In the genomic region with DNA sequence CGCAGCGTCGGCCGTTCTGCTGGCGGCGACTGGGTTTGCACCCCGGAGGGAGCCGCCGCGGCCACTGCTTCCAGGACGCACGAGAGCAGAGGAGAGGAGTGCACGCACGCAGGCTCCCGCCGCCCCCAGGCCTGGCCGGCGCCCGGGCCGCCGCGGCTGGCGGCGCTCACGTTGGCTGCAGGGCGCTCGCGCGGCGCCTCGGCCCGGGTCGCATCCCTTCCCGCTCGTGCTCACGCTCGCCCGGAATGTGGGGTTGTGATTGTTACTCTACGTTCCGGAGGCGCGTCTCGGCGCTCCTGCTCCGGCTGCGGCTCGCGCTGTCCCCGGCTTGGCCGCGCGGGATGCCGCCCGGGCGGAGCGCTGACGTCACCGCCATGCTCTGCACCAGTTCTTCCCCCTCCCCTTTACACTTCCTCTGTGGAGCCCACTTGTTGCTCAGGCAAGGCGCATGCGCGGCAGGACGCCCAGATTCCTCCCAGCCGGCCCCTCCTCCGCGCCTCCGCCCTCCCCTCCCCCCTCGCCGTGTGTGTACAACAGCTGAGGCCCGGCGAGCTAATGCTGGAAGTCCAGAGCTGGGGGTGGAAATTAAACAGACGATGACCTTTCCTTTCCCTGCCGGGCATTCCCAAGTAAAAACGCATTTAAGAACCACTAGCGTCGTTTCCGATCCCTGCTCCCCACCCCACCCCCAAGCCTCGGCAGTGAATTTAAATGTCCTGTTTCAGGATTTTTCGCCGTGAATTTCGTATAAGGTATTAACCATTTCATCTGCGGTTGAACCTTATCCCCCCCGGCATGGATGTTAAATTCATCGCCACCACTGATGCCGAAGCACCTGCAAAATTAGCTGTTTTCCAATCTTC, we compare ENCODE assay signal across 8 cellular contexts. TPM values are rescaled to one million over a fixed set of nuclear protein-coding genes. Genes with fewer than 3 reads are reported as not detected.
A peak's percentile ranks its signal among the peaks of the same experiment; 100 is the strongest.
DNase-seq lines count a peak whose midpoint lies in the region; ATAC-seq and TF ChIP-seq lines count a peak whose summit lies in the region.

TSS of gene IRF2BPL (minus strand) at position 325 of the 863 bp plus-strand sequence. CDS start 916 bp downstream, outside the sequence.

- no peaks in the 10 kb centered on the region for H3K27me3 Mint-ChIP-seq in T-helper 1 cell treated with Interleukin-12 subunit alpha and Interleukin-12 subunit beta and Interleukin-4 antibody, amounts not matched to agents 30 μg/mL and 1 μg/mL, for 36 hours (ENCODE audit: low read depth)

- H3K27ac ChIP-seq in heart left ventricle (peak within 1 kb of the TSS; percentile 98 to 100 (median 100)), upper lobe of right lung (peak within 1 kb of the TSS; percentile 99)

- peak; percentile 58 for ATAC-seq in GM18499 (IDR thresholded peaks at IDR 0.05; ENCODE audit: insufficient read depth, unreplicated experiment)
- ATAC-seq in HG02938 (IDR thresholded peaks at IDR 0.05; ENCODE audit: unreplicated experiment): peak; percentile 67
- ATAC-seq in heart left ventricle: peak; percentile 65 to 83 (median 79)
- ATAC-seq in upper lobe of right lung: peak; percentile 74

- peaks cover 18 to 73% (median 56%) of the 10 kb centered on the region in 12 donors for H3K4me1 ChIP-seq in heart left ventricle
- peaks cover 65% of the 10 kb centered on the region for H3K4me1 ChIP-seq in upper lobe of right lung

- intact Hi-C loops in heart left ventricle (cut with DNase I): loop anchor here in 9 of 10 donors (1.0 to 10.0 kb wide), 10 partner anchors 14 to 114 kb away; partner anchors contain the start of gene CIPC (in 1 of the 9)
- intact Hi-C loops in posterior vena cava (cut with DNase I): loop anchor here in 1 of 2 donors (5.0 kb wide), 1 partner anchor 111 kb away; no protein-coding TSS in a partner anchor
- intact Hi-C loops in upper lobe of right lung (cut with DNase I): loop anchor here (10.0 kb wide), 2 partner anchors 74 to 114 kb away; no protein-coding TSS in a partner anchor

- H3K27me3 ChIP-seq in heart left ventricle: no peaks in the 10 kb centered on the region
- H3K27me3 ChIP-seq in upper lobe of right lung: no peaks in the 10 kb centered on the region

- TF ChIP-seq CTCF in heart left ventricle (IDR thresholded peaks at IDR 0.05) (no peak), upper lobe of right lung (IDR thresholded peaks at IDR 0.05) (no peak)

- no peaks in the 10 kb centered on the region for H3K9me3 ChIP-seq in heart left ventricle
- no peaks in the 10 kb centered on the region for H3K9me3 ChIP-seq in upper lobe of right lung

- H3K36me3 ChIP-seq in heart left ventricle (peaks cover 0 to 30% (median 8%) of the 10 kb centered on the region in 9 donors), upper lobe of right lung (peaks cover 6% of the 10 kb centered on the region)

- H3K9me3 Mint-ChIP-seq in T-helper 1 cell treated with Interleukin-12 subunit alpha and Interleukin-12 subunit beta and Interleukin-4 antibody, amounts not matched to agents 30 μg/mL and 1 μg/mL, for 36 hours: no peaks in the 10 kb centered on the region

- WGBS in heart left ventricle, 4 donors: 0 to 1% (median 0%) methylated on average over 51 to 84 of the region's 84 CpGs

- DNase-seq in NCI-H1694 treated with DMSO at 0.1 percent for 48 hours (lab: John Stamatoyannopoulos, UW) (peak; percentile 99), amniotic epithelial cell (ENCODE audit: low read depth) (peak; percentile 98), heart left ventricle (peak; percentile 99 to 100 (median 99)), posterior vena cava (ENCODE audit: low spot score) (peak; percentile 100), upper lobe of right lung (peak; percentile 99)

- peak; percentile 28 to 95 for TF ChIP-seq POLR2A in heart left ventricle (IDR thresholded peaks at IDR 0.05)

- H3K27ac Mint-ChIP-seq in T-helper 1 cell treated with Interleukin-12 subunit alpha and Interleukin-12 subunit beta and Interleukin-4 antibody, amounts not matched to agents 30 μg/mL and 1 μg/mL, for 36 hours: peak within 1 kb of the TSS; percentile 97

- H3K4me1 Mint-ChIP-seq in T-helper 1 cell treated with Interleukin-12 subunit alpha and Interleukin-12 subunit beta and Interleukin-4 antibody, amounts not matched to agents 30 μg/mL and 1 μg/mL, for 36 hours (ENCODE audit: low read depth): peaks cover 46% of the 10 kb centered on the region

- H3K36me3 Mint-ChIP-seq in T-helper 1 cell treated with Interleukin-12 subunit alpha and Interleukin-12 subunit beta and Interleukin-4 antibody, amounts not matched to agents 30 μg/mL and 1 μg/mL, for 36 hours (ENCODE audit: low read depth): peaks cover 22% of the 10 kb centered on the region

- peak within 1 kb of the TSS; percentile 96 for H3K4me3 Mint-ChIP-seq in T-helper 1 cell treated with Interleukin-12 subunit alpha and Interleukin-12 subunit beta and Interleukin-4 antibody, amounts not matched to agents 30 μg/mL and 1 μg/mL, for 36 hours

- peak within 1 kb of the TSS; percentile 64 to 96 (median 85) for H3K4me3 ChIP-seq in heart left ventricle
- H3K4me3 ChIP-seq in upper lobe of right lung: peak within 1 kb of the TSS; percentile 73

RNA-seq across cellular contexts. Expression of gene IRF2BPL, which starts in this region (rescaled TPM):
- 10 to 100 TPM; 31.7 to 59.2 (median 36.7) TPM for total RNA-seq in heart left ventricle
- polyA plus RNA-seq in heart left ventricle: 10 to 100 TPM in 1 of 2 donors, 1 to 10 TPM in 1; 7.5 to 24.4 TPM
- 10 to 100 TPM; 35.7 to 43.3 TPM for total RNA-seq in posterior vena cava
- 50.6 TPM for total RNA-seq in upper lobe of right lung

Comparison
In these comparisons a context has a peak if more than half of its experiments do, and no peak if none do; other contexts are left out.
1. Peak in every context shown above with its lines: DNase-seq, ATAC-seq, H3K4me3 ChIP-seq and H3K27ac ChIP-seq.